10 cellular contexts compared by ENCODE assay signal in genomic region chr4:71004281-71004851, GRCh38. TPM values are rescaled to one million over a fixed set of nuclear protein-coding genes. Genes with fewer than 3 reads are reported as not detected.
DNase-seq lines count a peak whose midpoint lies in the region; ATAC-seq and TF ChIP-seq lines count a peak whose summit lies in the region.
"Had no signal": no experiment of that assay in that cellular context is flagged by ENCODE, and none has a peak within 500 bp of the region (broad histone marks: within the 10 kb centered on the region; RNA-seq: fewer than 3 reads in every experiment).

No MANE protein-coding gene starts in this region.

- peak overlapping the region; percentile 82 for H3K27ac Mint-ChIP-seq in activated CD4-positive, alpha-beta T cell treated with anti-CD3 and anti-CD28 coated beads, Interleukin-2, amount 10 ng/mL, durations not matched to agents 24 days and 14 days
- H3K27ac Mint-ChIP-seq in osteocyte (ENCODE audit: unreplicated experiment), result no peak overlapping the region

- H3K4me3 Mint-ChIP-seq in activated CD4-positive, alpha-beta T cell treated with anti-CD3 and anti-CD28 coated beads, Interleukin-2, amount 10 ng/mL, durations not matched to agents 24 days and 14 days, result peak overlapping the region; percentile 73
- H3K4me3 Mint-ChIP-seq in osteocyte (ENCODE audit: unreplicated experiment), result no peak overlapping the region

- H3K27me3 ChIP-seq in HAP-1 (ENCODE audit: low read depth), result no peaks in the 10 kb centered on the region
- H3K27me3 ChIP-seq: SJSA1 had no signal

- H3K36me3 Mint-ChIP-seq in activated CD4-positive, alpha-beta T cell treated with anti-CD3 and anti-CD28 coated beads, Interleukin-2, amount 10 ng/mL, durations not matched to agents 24 days and 14 days (ENCODE audit: low read depth), result peaks cover 44% of the 10 kb centered on the region
- H3K36me3 Mint-ChIP-seq in osteocyte (ENCODE audit: unreplicated experiment), result peaks cover 37% of the 10 kb centered on the region

- TF ChIP-seq CTCF in GM12872 (IDR thresholded peaks at IDR 0.05; ENCODE audit: insufficient read depth, low read depth, low read length), result peak; percentile 23; the same call in 1 of the 3 replicates
- TF ChIP-seq CTCF in osteocyte (IDR thresholded peaks at IDR 0.05), result no peak

- H3K9me3 Mint-ChIP-seq in activated CD4-positive, alpha-beta T cell treated with anti-CD3 and anti-CD28 coated beads, Interleukin-2, amount 10 ng/mL, durations not matched to agents 24 days and 14 days, result peaks cover 21% of the 10 kb centered on the region
- peaks cover 20% of the 10 kb centered on the region for H3K9me3 Mint-ChIP-seq in osteocyte (ENCODE audit: unreplicated experiment)

- H3K36me3 ChIP-seq in HAP-1 (replicated peaks), result peaks cover 6% of the 10 kb centered on the region

- DNase-seq in activated CD4-positive, alpha-beta T cell treated with anti-CD3 and anti-CD28 coated beads, Interleukin-2, amount 10 ng/mL, durations not matched to agents 24 days and 14 days, result peak; percentile 87
- DNase-seq in left kidney (ENCODE audit: low read depth, low spot score) (peak; percentile 63), HAP-1 (ENCODE audit: low spot score in 2 of 2) (no peak), osteocyte (ENCODE audit: extremely low spot score, unreplicated experiment) (no peak), pons (ENCODE audit: low spot score) (no peak), NCI-H526 (lab: John Stamatoyannopoulos, UW) (no peak)

- H3K4me1 ChIP-seq in HAP-1, result peaks cover 5% of the 10 kb centered on the region; the same call in 1 of the 2 replicates
- H3K4me1 ChIP-seq: SJSA1 had no signal

- ATAC-seq in HG02840 (IDR thresholded peaks at IDR 0.05; ENCODE audit: low FRiP score, unreplicated experiment), result peak; percentile 45

- H3K4me1 Mint-ChIP-seq in activated CD4-positive, alpha-beta T cell treated with anti-CD3 and anti-CD28 coated beads, Interleukin-2, amount 10 ng/mL, durations not matched to agents 24 days and 14 days, result peaks cover 84% of the 10 kb centered on the region
- peaks cover 11% of the 10 kb centered on the region for H3K4me1 Mint-ChIP-seq in osteocyte (ENCODE audit: unreplicated experiment)

- intact Hi-C loops in activated CD4-positive, alpha-beta T cell treated with anti-CD3 and anti-CD28 coated beads, Interleukin-2, amount 10 ng/mL, durations not matched to agents 24 days and 14 days (cut with micrococcal nuclease), result loop anchor here (1.0 to 10.0 kb wide), 2 partner anchors 316 to 390 kb away; partner anchors contain the start of gene UTP3

- H3K4me3 ChIP-seq in HAP-1, result no peak overlapping the region
- H3K4me3 ChIP-seq: SJSA1, skin epidermis had no signal

- H3K27me3 Mint-ChIP-seq in activated CD4-positive, alpha-beta T cell treated with anti-CD3 and anti-CD28 coated beads, Interleukin-2, amount 10 ng/mL, durations not matched to agents 24 days and 14 days, result no peaks in the 10 kb centered on the region
- no peaks in the 10 kb centered on the region for H3K27me3 Mint-ChIP-seq in osteocyte (ENCODE audit: unreplicated experiment)

- H3K9me3 ChIP-seq in HAP-1, result peaks cover 4% of the 10 kb centered on the region
- H3K9me3 ChIP-seq: SJSA1 had no signal

- in situ Hi-C loops in HAP-1 (cut with MboI; ENCODE audit: low sequenced_read_pairs), result no loop called here

RNA-seq across cellular contexts. Expression of gene DCK, which starts 10.9 kb away (rescaled TPM):
- total RNA-seq in activated CD4-positive, alpha-beta T cell treated with anti-CD3 and anti-CD28 coated beads, Interleukin-2, amount 10 ng/mL, durations not matched to agents 24 days and 14 days, result 35.6 and 37.0 TPM in 2 replicates
- 15.8 and 16.7 TPM in 2 replicates for total RNA-seq in osteocyte

Comparison
In these comparisons a context has a peak if more than half of its experiments do, and no peak if none do; other contexts are left out.
1. DNase-seq: peak in activated CD4-positive, alpha-beta T cell treated with anti-CD3 and anti-CD28 coated beads, Interleukin-2, amount 10 ng/mL, durations not matched to agents 24 days and 14 days (single experiment) and left kidney (single experiment); none in HAP-1 (0 of 2), osteocyte (single experiment), pons (single experiment) and NCI-H526 (0 of 2).